Comparison of ENCODE assay signal across 12 cellular contexts in the genomic region with DNA sequence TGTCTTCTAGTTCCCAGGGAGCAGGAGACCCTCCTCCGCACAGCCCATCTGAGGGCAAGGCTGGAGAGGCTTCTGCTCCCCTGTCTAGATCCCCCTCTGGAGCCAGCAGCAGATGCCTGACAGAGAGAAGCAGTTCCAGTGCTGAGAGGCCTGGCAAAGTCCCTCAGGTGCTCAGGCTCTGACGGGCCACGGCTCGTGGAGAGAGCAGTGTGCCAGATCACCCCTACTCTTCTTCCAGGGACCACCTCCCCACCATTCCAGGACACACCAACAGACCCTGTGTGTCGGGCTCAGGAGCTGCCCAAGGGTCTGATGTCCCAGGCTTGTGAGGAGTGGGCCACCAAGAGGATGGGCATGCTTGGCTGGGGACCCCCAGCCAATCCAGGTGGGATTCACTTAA. TPM values are rescaled to one million over a fixed set of nuclear protein-coding genes. Genes with fewer than 3 reads are reported as not detected.
"Had no signal": no experiment of that assay in that cellular context is flagged by ENCODE, and none has a peak within 500 bp of the region (broad histone marks: within the 10 kb centered on the region; RNA-seq: fewer than 3 reads in every experiment).

No MANE protein-coding gene starts in this region.

- H3K27ac ChIP-seq: parathyroid adenoma, tibial artery, vagina had no signal

- H3K9ac ChIP-seq: parathyroid adenoma had no signal

- H3K4me1 ChIP-seq: parathyroid adenoma, tibial artery, vagina had no signal

- H3K27ac Mint-ChIP-seq: activated T-cell treated with anti-CD3 and anti-CD28 coated beads, Interleukin-2, amount 50 U/mL, for 24 hours; stimulated activated effector memory CD8-positive, alpha-beta T cell treated with anti-CD3 and anti-CD28 coated beads, Interleukin-12 subunit alpha, Interleukin-12 subunit beta, amount 100 ng/mL, for 72 hours had no signal

- H3K4me1 Mint-ChIP-seq: neural crest cell; stimulated activated effector memory CD8-positive, alpha-beta T cell treated with anti-CD3 and anti-CD28 coated beads, Interleukin-12 subunit alpha, Interleukin-12 subunit beta, amount 100 ng/mL, for 72 hours had no signal

- DNase-seq: activated T-cell treated with anti-CD3 and anti-CD28 coated beads, Interleukin-2, amount 50 U/mL, for 24 hours; central memory CD4-positive, alpha-beta T cell; cortex of kidney; effector memory CD4-positive, alpha-beta T cell; mesenchymal stem cell had no signal

- H3K9me3 ChIP-seq: tibial artery, vagina had no signal

- H3K4me3 ChIP-seq: tibial artery, vagina had no signal

- H3K36me3 ChIP-seq: tibial artery, vagina had no signal

- H3K4me3 Mint-ChIP-seq: activated T-cell treated with anti-CD3 and anti-CD28 coated beads, Interleukin-2, amount 50 U/mL, for 24 hours; neural crest cell; stimulated activated effector memory CD8-positive, alpha-beta T cell treated with anti-CD3 and anti-CD28 coated beads, Interleukin-12 subunit alpha, Interleukin-12 subunit beta, amount 100 ng/mL, for 72 hours had no signal

- H3K27me3 ChIP-seq: vagina had no signal

- H3K9me3 Mint-ChIP-seq: activated T-cell treated with anti-CD3 and anti-CD28 coated beads, Interleukin-2, amount 50 U/mL, for 24 hours; neural crest cell; stimulated activated effector memory CD8-positive, alpha-beta T cell treated with anti-CD3 and anti-CD28 coated beads, Interleukin-12 subunit alpha, Interleukin-12 subunit beta, amount 100 ng/mL, for 72 hours had no signal

- H3K36me3 Mint-ChIP-seq: stimulated activated effector memory CD8-positive, alpha-beta T cell treated with anti-CD3 and anti-CD28 coated beads, Interleukin-12 subunit alpha, Interleukin-12 subunit beta, amount 100 ng/mL, for 72 hours had no signal

RNA-seq across cellular contexts. Expression of gene C14orf180, which starts 22.5 kb away (rescaled TPM):
- total RNA-seq: epithelial cell of proximal tubule; neural crest cell; T-helper 2 cell treated with Interferon-gamma antibody and Interleukin-4, amounts not matched to agents 100 ng/mL and 5 ng/mL, for 36 hours had no signal

RNA-seq across cellular contexts. Expression of gene TMEM179, which starts 47.5 kb away (rescaled TPM):
- total RNA-seq: epithelial cell of proximal tubule had no signal
